Comparison of ENCODE assay signal across 25 cellular contexts in genomic region chr10:64465653-64466052, GRCh38.
"Had no signal": no experiment of that assay in that cellular context is flagged by ENCODE, and none has a peak within 500 bp of the region (broad histone marks: within the 10 kb centered on the region; RNA-seq: fewer than 3 reads in every experiment).

No MANE protein-coding gene starts in this region.

- ATAC-seq: effector memory CD8-positive, alpha-beta T cell; esophagus mucosa; foreskin keratinocyte; gastrocnemius medialis; gastroesophageal sphincter; heart left ventricle; heart right ventricle had no signal

- H3K4me2 ChIP-seq: hepatocyte had no signal

- H2AFZ ChIP-seq: hepatocyte had no signal

- H3K36me3 ChIP-seq: colonic mucosa, esophagus muscularis mucosa, esophagus squamous epithelium, gastrocnemius medialis, gastroesophageal sphincter, heart left ventricle, heart right ventricle had no signal

- H3K27ac ChIP-seq: colonic mucosa, coronary artery, dorsolateral prefrontal cortex, epithelial cell of prostate, esophagus muscularis mucosa, esophagus squamous epithelium, foreskin keratinocyte, gastrocnemius medialis, gastroesophageal sphincter, heart left ventricle, heart right ventricle, hepatocyte had no signal

- H3K4me1 ChIP-seq: colonic mucosa, esophagus muscularis mucosa, esophagus squamous epithelium, foreskin keratinocyte, gastrocnemius medialis, gastroesophageal sphincter, heart left ventricle, heart right ventricle had no signal

- H3K4me3 ChIP-seq: colonic mucosa, coronary artery, dorsolateral prefrontal cortex, esophagus muscularis mucosa, esophagus squamous epithelium, gastrocnemius medialis, gastroesophageal sphincter, heart left ventricle, heart right ventricle, hepatocyte had no signal

- H3K27me3 ChIP-seq: colonic mucosa, dorsolateral prefrontal cortex, esophagus muscularis mucosa, esophagus squamous epithelium, foreskin keratinocyte, gastrocnemius medialis, gastroesophageal sphincter, heart left ventricle, heart right ventricle, hepatocyte had no signal

- H3K9me3 ChIP-seq: colonic mucosa, gastrocnemius medialis, gastroesophageal sphincter had no signal

- DNase-seq: colonic mucosa; cortex of kidney; dermis blood vessel endothelial cell; dorsolateral prefrontal cortex; effector CD4-positive, alpha-beta T cell; effector CD8-positive, alpha-beta T cell; effector memory CD4-positive, alpha-beta T cell; effector memory CD8-positive, alpha-beta T cell; endodermal cell; erythroblast; esophagus squamous epithelium; foreskin fibroblast; foreskin keratinocyte; foreskin melanocyte; gastrocnemius medialis; glutamatergic neuron; head of caudate nucleus; heart left ventricle; heart right ventricle had no signal

- H3K79me2 ChIP-seq: hepatocyte had no signal
